Comparison of ENCODE assay signal across 20 cellular contexts in the genomic region with DNA sequence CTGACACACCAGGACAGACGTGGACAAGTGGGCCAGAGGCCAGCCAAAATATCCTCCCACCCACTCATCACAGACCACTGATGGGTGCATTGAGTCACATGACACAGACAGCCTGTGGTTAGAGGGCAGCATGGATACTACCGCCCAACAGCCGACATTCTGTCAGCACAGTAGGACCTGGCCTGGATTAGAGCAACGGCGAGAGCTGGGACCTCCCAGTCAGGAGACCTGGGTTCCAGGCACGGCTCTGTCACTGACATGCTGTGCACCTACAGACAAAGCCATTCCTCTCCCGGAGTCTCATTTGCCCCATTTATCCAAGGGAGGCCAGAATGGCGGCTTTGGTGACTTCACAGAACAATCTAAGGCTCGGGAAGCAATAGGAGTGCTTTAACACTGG. TPM values are rescaled to one million over a fixed set of nuclear protein-coding genes. Genes with fewer than 3 reads are reported as not detected.
DNase-seq lines count a peak whose midpoint lies in the region; ATAC-seq and TF ChIP-seq lines count a peak whose summit lies in the region.
"Had no signal": no experiment of that assay in that cellular context is flagged by ENCODE, and none has a peak within 500 bp of the region (broad histone marks: within the 10 kb centered on the region; RNA-seq: fewer than 3 reads in every experiment).

No MANE protein-coding gene starts in this region.

- intact Hi-C loops in left ventricle myocardium superior (cut with micrococcal nuclease) = no loop called here
- intact Hi-C loops in left ventricle myocardium inferior (cut with micrococcal nuclease) = no loop called here
- intact Hi-C loops in lower lobe of right lung (cut with DNase I) = no loop called here
- intact Hi-C loops in upper lobe of right lung (cut with DNase I) = no loop called here
- intact Hi-C loops in natural killer cell (cut with micrococcal nuclease) = no loop called here

- no peaks in the 10 kb centered on the region for H3K9me3 Mint-ChIP-seq in natural killer cell
- H3K9me3 Mint-ChIP-seq: GM23338 had no signal

- H3K36me3 Mint-ChIP-seq in natural killer cell = no peaks in the 10 kb centered on the region

- H3K4me1 ChIP-seq in left ventricle myocardium inferior (peaks cover under 1% of the 10 kb centered on the region), lower lobe of right lung (no peaks in the 10 kb centered on the region), upper lobe of right lung (no peaks in the 10 kb centered on the region)
- H3K4me1 ChIP-seq: A549, SJCRH30 had no signal

- H3K27me3 Mint-ChIP-seq in natural killer cell (ENCODE audit: low read depth in 2 of 2) = no peaks in the 10 kb centered on the region

- no peak overlapping the region for H3K4me3 Mint-ChIP-seq in natural killer cell
- H3K4me3 Mint-ChIP-seq: GM23338 had no signal

- no peak overlapping the region for H3K27ac Mint-ChIP-seq in natural killer cell

- H3K27ac ChIP-seq in left ventricle myocardium inferior (replicated peaks) = no peak overlapping the region
- H3K27ac ChIP-seq in RWPE1 = peak overlapping the region; percentile 5
- H3K27ac ChIP-seq in lower lobe of right lung = no peak overlapping the region
- no peak overlapping the region for H3K27ac ChIP-seq in upper lobe of right lung
- H3K27ac ChIP-seq: A549, SJCRH30 had no signal

- peaks cover 0 to 6% of the 10 kb centered on the region in 2 donors for H3K4me1 Mint-ChIP-seq in natural killer cell

- H3K36me3 ChIP-seq in left ventricle myocardium inferior (peaks cover 100% of the 10 kb centered on the region), lower lobe of right lung (peaks cover 100% of the 10 kb centered on the region), upper lobe of right lung (peaks cover 99% of the 10 kb centered on the region)

- no peak for ATAC-seq in left ventricle myocardium superior
- ATAC-seq in lower lobe of right lung = no peak
- no peak for ATAC-seq in upper lobe of right lung
- ATAC-seq in natural killer cell = no peak

- TF ChIP-seq CTCF in left ventricle myocardium inferior (IDR thresholded peaks at IDR 0.05; ENCODE audit: borderline replicate concordance) = no peak
- TF ChIP-seq CTCF in RWPE1 (conservative IDR thresholded peaks at IDR 0.05; ENCODE audit: low read depth) = no peak
- no peak for TF ChIP-seq CTCF in lower lobe of right lung (IDR thresholded peaks at IDR 0.05)
- TF ChIP-seq CTCF in upper lobe of right lung (IDR thresholded peaks at IDR 0.05) = no peak
- no peak for TF ChIP-seq CTCF in natural killer cell (IDR thresholded peaks at IDR 0.05)

- POLR2A ChIA-PET in RWPE1 (lab: Yijun Ruan, JAX; ENCODE audit: low non-redundant PET) = no interaction called here

- CTCF ChIA-PET in RWPE1 (lab: Yijun Ruan, JAX) = interaction anchor here (0.5 to 2.2 kb wide), 3 partner anchors 20 to 459 kb away, joined by 3 to 21 read pairs (median 3); partner anchors contain the start of gene PCIF1

- H3K9me3 ChIP-seq in left ventricle myocardium inferior (replicated peaks) = no peaks in the 10 kb centered on the region
- H3K9me3 ChIP-seq in lower lobe of right lung = no peaks in the 10 kb centered on the region
- H3K9me3 ChIP-seq in upper lobe of right lung = no peaks in the 10 kb centered on the region
- H3K9me3 ChIP-seq: A549, SJCRH30 had no signal

- no peak overlapping the region for H3K4me3 ChIP-seq in left ventricle myocardium inferior
- H3K4me3 ChIP-seq in lower lobe of right lung = no peak overlapping the region
- no peak overlapping the region for H3K4me3 ChIP-seq in upper lobe of right lung
- H3K4me3 ChIP-seq: A549, GM23338, SJCRH30 had no signal

- no peaks in the 10 kb centered on the region for H3K27me3 ChIP-seq in left ventricle myocardium inferior (ENCODE audit: low read depth)
- no peaks in the 10 kb centered on the region for H3K27me3 ChIP-seq in lower lobe of right lung (ENCODE audit: low read depth)
- no peaks in the 10 kb centered on the region for H3K27me3 ChIP-seq in upper lobe of right lung
- H3K27me3 ChIP-seq: SJCRH30 had no signal

- DNase-seq in left ventricle myocardium superior (peak; percentile 18), left ventricle myocardium inferior (no peak), RWPE1 (ENCODE audit: low spot score) (no peak), lower lobe of right lung (peak; percentile 34), upper lobe of right lung (peak; percentile 44), DMS53 treated with DMSO at 0.1 percent for 48 hours (lab: John Stamatoyannopoulos, UW; ENCODE audit: unreplicated experiment) (no peak), natural killer cell (no peak)
- no peak for DNase-seq in activated CD4-positive, alpha-beta T cell treated with anti-CD3 and anti-CD28 coated beads for 4 hours
- DNase-seq: C1 segment of cervical spinal cord, GDM1, HCEC 1CT, KBM-7, NCI-H1694 treated with DMSO at 0.1 percent for 48 hours, NCI-H226, NCI-H524, NCI-H82, RPMI8226, SJCRH30 had no signal

RNA-seq across cellular contexts. Expression of gene ZNF335, which starts 8.0 kb away (rescaled TPM):
- total RNA-seq in left ventricle myocardium superior = 10.0 TPM
- 8.1 TPM for total RNA-seq in left ventricle myocardium inferior
- 20.4 TPM for total RNA-seq in lower lobe of right lung
- 19.1 TPM for total RNA-seq in upper lobe of right lung
- total RNA-seq in natural killer cell = 100 to 1,000 TPM; 101 to 119 (median 102) TPM

RNA-seq across cellular contexts. Expression of gene PCIF1, which starts 29.5 kb away (rescaled TPM):
- total RNA-seq in left ventricle myocardium superior (26.2 TPM), left ventricle myocardium inferior (21.9 TPM), lower lobe of right lung (34.7 TPM), upper lobe of right lung (43.1 TPM), natural killer cell (10 to 100 TPM; 72.0 to 85.1 (median 73.3) TPM)

RNA-seq across cellular contexts. Expression of gene MMP9, which starts 44.7 kb away (rescaled TPM):
- 0.64 TPM for total RNA-seq in left ventricle myocardium superior
- total RNA-seq in left ventricle myocardium inferior = 0.58 TPM
- 9.4 TPM for total RNA-seq in lower lobe of right lung
- total RNA-seq in upper lobe of right lung = 5.5 TPM
- 1 to 10 TPM; 2.0 to 2.8 (median 2.8) TPM for total RNA-seq in natural killer cell

RNA-seq across cellular contexts. Expression of gene PLTP, which starts 52.1 kb away (rescaled TPM):
- total RNA-seq in left ventricle myocardium superior (97.7 TPM), left ventricle myocardium inferior (84.1 TPM), lower lobe of right lung (145 TPM), upper lobe of right lung (65.9 TPM), natural killer cell (1 to 10 TPM in 2 of 3 donors, under 1 TPM in 1; 0.63 to 3.5 (median 3.2) TPM)

Comparison
In these comparisons a context has a peak if more than half of its experiments do, and no peak if none do; other contexts are left out.
1. DNase-seq: peak in left ventricle myocardium superior (single experiment), lower lobe of right lung (single experiment) and upper lobe of right lung (single experiment); none in left ventricle myocardium inferior (single experiment), RWPE1 (single experiment), DMS53 treated with DMSO at 0.1 percent for 48 hours (single experiment), natural killer cell (single experiment) and activated CD4-positive, alpha-beta T cell treated with anti-CD3 and anti-CD28 coated beads for 4 hours (0 of 2).